Comparison of ENCODE assay signal across 16 cellular contexts in the genomic region with DNA sequence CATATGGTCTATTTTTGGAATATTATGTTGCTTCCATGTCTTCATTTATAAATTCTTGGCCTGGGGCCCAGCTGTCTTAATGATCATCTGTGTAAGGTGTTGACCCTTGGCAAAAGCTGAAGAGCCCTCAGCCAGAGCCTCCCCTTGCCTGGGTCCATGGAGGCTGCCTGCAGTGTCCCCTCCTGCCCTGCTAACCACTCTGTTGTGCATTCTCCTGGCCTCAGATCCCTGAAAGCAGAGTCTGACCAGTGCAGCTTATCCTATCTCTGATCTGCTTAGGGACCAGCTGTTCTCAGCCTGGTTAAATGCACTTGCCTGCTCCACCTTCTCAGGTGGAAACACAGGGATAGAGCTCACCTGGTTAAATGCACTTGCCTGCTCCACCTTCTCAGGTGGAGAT.
DNase-seq lines count a peak whose midpoint lies in the region; ATAC-seq lines count a peak whose summit lies in the region.
"Had no signal": no experiment of that assay in that cellular context is flagged by ENCODE, and none has a peak within 500 bp of the region (broad histone marks: within the 10 kb centered on the region; RNA-seq: fewer than 3 reads in every experiment).

No MANE protein-coding gene starts in this region.

- DNase-seq in NCI-H82 (lab: John Stamatoyannopoulos, UW): peak; percentile 53
- DNase-seq in NCI-H82 treated with DMSO at 0.1 percent for 48 hours (lab: John Stamatoyannopoulos, UW; ENCODE audit: unreplicated experiment): no peak
- peak; percentile 25 to 80 for DNase-seq in NCI-H446 (lab: John Stamatoyannopoulos, UW)
- peak; percentile 13 for DNase-seq in RPMI7951 (ENCODE audit: low read depth)
- peak; percentile 45 for DNase-seq in mucosa of gallbladder (ENCODE audit: low spot score)
- DNase-seq: CD4-positive, CD25-positive, alpha-beta regulatory T cell; GDM1; NCI-H1436 treated with DMSO at 0.1 percent for 48 hours; NCI-H2029 treated with DMSO at 0.1 percent for 48 hours; NCI-H510A; NCI-H774; Right ventricle myocardium superior; SW 1271; T-helper 17 cell had no signal

- ATAC-seq in GM18519 (IDR thresholded peaks at IDR 0.05; ENCODE audit: low FRiP score, unreplicated experiment): no peak
- no peak for ATAC-seq in GM21825 (IDR thresholded peaks at IDR 0.05; ENCODE audit: unreplicated experiment)
- ATAC-seq: T-helper 17 cell had no signal
